In genomic region chr6:131530936-131531335, GRCh38 we compare ENCODE assay signal across 9 cellular contexts. TPM values are rescaled to one million over a fixed set of nuclear protein-coding genes. Genes with fewer than 3 reads are reported as not detected.
"Had no signal": no experiment of that assay in that cellular context is flagged by ENCODE, and none has a peak within 500 bp of the region (broad histone marks: within the 10 kb centered on the region; RNA-seq: fewer than 3 reads in every experiment).

No MANE protein-coding gene starts in this region.

RNA-seq across cellular contexts. Expression of gene ARG1, which starts 42.1 kb away (rescaled TPM):
- total RNA-seq: activated CD4-positive, alpha-beta T cell treated with anti-CD3 and anti-CD28 coated beads for 36 hours; activated CD8-positive, alpha-beta T cell treated with anti-CD3 and anti-CD28 coated beads for 36 hours; activated naive CD8-positive, alpha-beta T cell treated with anti-CD3 and anti-CD28 coated beads for 36 hours; ascending aorta; cardiac muscle cell; MCF 10A; OCI-LY7; PC-9; SK-MEL-5 had no signal
